In the genomic region with DNA sequence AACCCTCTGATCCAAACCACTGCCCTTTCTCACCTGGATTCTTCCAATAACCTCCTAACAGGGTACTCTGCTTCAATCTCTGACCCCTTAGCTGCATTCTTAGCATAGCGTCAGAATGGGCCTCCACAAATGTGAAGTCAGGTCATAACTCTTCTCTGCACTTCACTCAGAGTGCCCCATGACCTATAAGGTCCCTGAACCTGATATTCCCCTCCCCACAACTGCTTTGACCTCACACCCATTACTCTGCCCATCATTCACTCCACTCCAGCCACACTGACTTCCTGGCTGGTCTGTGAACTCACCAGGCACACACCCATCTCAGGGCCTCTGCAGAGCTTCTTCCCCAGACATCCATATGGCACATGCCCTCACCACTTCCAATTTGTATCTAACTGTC, we compare ENCODE assay signal across 32 cellular contexts.
"Had no signal": no experiment of that assay in that cellular context is flagged by ENCODE, and none has a peak within 500 bp of the region (broad histone marks: within the 10 kb centered on the region; RNA-seq: fewer than 3 reads in every experiment).

No MANE protein-coding gene starts in this region.

- H3K4me3 Mint-ChIP-seq: naive thymus-derived CD4-positive, alpha-beta T cell; natural killer cell; nephron; neural crest cell; stimulated activated memory B cell treated with anti-CD40 and anti-IgM and Interleukin-4, amounts not matched to agents 10 μg/mL and 1 μg/mL and 100 μg/mL, for 72 hours; stimulated activated naive CD8-positive, alpha-beta T cell treated with anti-CD3 and anti-CD28 coated beads, Interleukin-15, amount 100 ng/mL, for 72 hours; type B pancreatic cell had no signal

- H3K27ac Mint-ChIP-seq: naive thymus-derived CD4-positive, alpha-beta T cell; natural killer cell; nephron; progenitor cell of endocrine pancreas; stimulated activated memory B cell treated with anti-CD40 and anti-IgM and Interleukin-4, amounts not matched to agents 10 μg/mL and 1 μg/mL and 100 μg/mL, for 72 hours; type B pancreatic cell had no signal

- H3K27me3 ChIP-seq: ovary, spleen, suprapubic skin, testis, transverse colon, upper lobe of right lung, uterus had no signal

- H3K79me2 ChIP-seq: parathyroid adenoma had no signal

- H3K4me3 ChIP-seq: ovary, psoas muscle, skin epidermis, smooth muscle cell, spleen, suprapubic skin, testis, tibial artery, transverse colon, upper lobe of right lung, uterus had no signal

- H3K27me3 Mint-ChIP-seq: stimulated activated memory B cell treated with anti-CD40 and anti-IgM and Interleukin-4, amounts not matched to agents 10 μg/mL and 1 μg/mL and 100 μg/mL, for 72 hours had no signal

- H3K36me3 ChIP-seq: ovary, spleen, suprapubic skin, tibial artery, transverse colon, upper lobe of right lung, uterus had no signal

- H3K9me3 ChIP-seq: ovary, psoas muscle, spleen, suprapubic skin, testis, tibial artery, transverse colon, upper lobe of right lung, uterus had no signal

- ATAC-seq: naive thymus-derived CD4-positive, alpha-beta T cell; natural killer cell; psoas muscle; right cardiac atrium; sciatic nerve; stimulated activated memory B cell treated with anti-CD40 and anti-IgM and Interleukin-4, amounts not matched to agents 10 μg/mL and 1 μg/mL and 100 μg/mL, for 72 hours; stimulated activated naive CD8-positive, alpha-beta T cell treated with anti-CD3 and anti-CD28 coated beads, Interleukin-15, amount 100 ng/mL, for 72 hours; stimulated activated naive CD8-positive, alpha-beta T cell treated with anti-CD3 and anti-CD28 coated beads, Interleukin-15, Interleukin-2, amounts not matched to agents 100 U/mL and 50 U/mL, for 24 hours; upper lobe of right lung had no signal

- H3K9ac ChIP-seq: parathyroid adenoma had no signal

- H3K4me1 Mint-ChIP-seq: natural killer cell; nephron; neural crest cell; stimulated activated naive CD8-positive, alpha-beta T cell treated with anti-CD3 and anti-CD28 coated beads, Interleukin-15, amount 100 ng/mL, for 72 hours had no signal

- H3K36me3 Mint-ChIP-seq: naive thymus-derived CD4-positive, alpha-beta T cell; natural killer cell; stimulated activated memory B cell treated with anti-CD40 and anti-IgM and Interleukin-4, amounts not matched to agents 10 μg/mL and 1 μg/mL and 100 μg/mL, for 72 hours; type B pancreatic cell had no signal

- H3K4me2 ChIP-seq: smooth muscle cell had no signal

- DNase-seq: naive thymus-derived CD4-positive, alpha-beta T cell; natural killer cell; occipital lobe; ovary; posterior cingulate gyrus; psoas muscle; right cardiac atrium; spleen; stimulated activated CD4-positive, alpha-beta T cell treated with anti-CD3 and anti-CD28 coated beads, Interleukin-12 subunit alpha, Interleukin-12 subunit beta, amount 100 ng/mL, for 4 hours; stimulated activated CD4-positive, alpha-beta T cell treated with anti-CD3 and anti-CD28 coated beads, Interleukin-1b, Interleukin-23, amount 100 ng/mL, for 48 hours; stimulated activated CD4-positive, alpha-beta T cell treated with anti-CD3 and anti-CD28 coated beads, Interleukin-4, amount 100 ng/mL, for 1 hour; stimulated activated CD4-positive, alpha-beta T cell treated with anti-CD3 and anti-CD28 coated beads, Interleukin-4, amount 100 ng/mL, for 4 hours; stimulated activated CD8-positive, alpha-beta memory T cell treated with anti-CD3 and anti-CD28 coated beads, Interleukin-4, amount 100 ng/mL, for 48 hours; stimulated activated naive CD4-positive, alpha-beta T cell; stimulated activated naive CD8-positive, alpha-beta T cell treated with anti-CD3 and anti-CD28 coated beads, Interleukin-15, amount 100 ng/mL, for 72 hours; stimulated activated naive CD8-positive, alpha-beta T cell treated with anti-CD3 and anti-CD28 coated beads, Interleukin-15, Interleukin-2, amounts not matched to agents 100 U/mL and 50 U/mL, for 24 hours; substantia nigra; testis; tibial artery; transverse colon; upper lobe of right lung; uterus had no signal

- H3K27ac ChIP-seq: ovary, parathyroid adenoma, psoas muscle, skin epidermis, spleen, suprapubic skin, testis, tibial artery, transverse colon, upper lobe of right lung, uterus had no signal

- H3K4me1 ChIP-seq: parathyroid adenoma, psoas muscle, suprapubic skin, testis, tibial artery, transverse colon, upper lobe of right lung, uterus had no signal

- H2AFZ ChIP-seq: parathyroid adenoma had no signal

- H3K9me3 Mint-ChIP-seq: naive thymus-derived CD4-positive, alpha-beta T cell; natural killer cell; nephron; neural crest cell; stimulated activated memory B cell treated with anti-CD40 and anti-IgM and Interleukin-4, amounts not matched to agents 10 μg/mL and 1 μg/mL and 100 μg/mL, for 72 hours; stimulated activated naive CD8-positive, alpha-beta T cell treated with anti-CD3 and anti-CD28 coated beads, Interleukin-15, amount 100 ng/mL, for 72 hours; type B pancreatic cell had no signal
